12 cellular contexts compared by ENCODE assay signal in the genomic region with DNA sequence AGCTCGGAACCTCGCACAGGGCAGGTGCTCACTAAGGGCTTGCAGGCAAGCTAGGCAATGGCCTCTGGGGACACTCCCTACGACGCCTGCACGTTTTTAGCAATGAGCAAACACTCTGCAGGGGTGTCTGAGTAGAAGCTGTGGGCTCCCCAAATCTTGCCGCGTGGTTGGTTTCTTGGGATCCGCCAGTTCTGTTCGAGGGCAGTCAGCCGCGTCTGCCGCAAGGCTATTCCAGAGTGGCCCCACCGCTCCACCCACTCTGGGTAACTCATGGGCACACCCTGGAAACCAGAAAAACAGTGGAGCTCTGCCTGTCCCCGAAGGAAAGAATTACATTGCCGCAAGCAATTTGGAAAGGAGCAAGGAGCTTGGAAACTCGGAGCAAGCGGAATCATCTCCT.
DNase-seq lines count a peak whose midpoint lies in the region; ATAC-seq and TF ChIP-seq lines count a peak whose summit lies in the region.
"Had no signal": no experiment of that assay in that cellular context is flagged by ENCODE, and none has a peak within 500 bp of the region (broad histone marks: within the 10 kb centered on the region; RNA-seq: fewer than 3 reads in every experiment).

No MANE protein-coding gene starts in this region.

- ATAC-seq in GM18502 (IDR thresholded peaks at IDR 0.05; ENCODE audit: poor library complexity, unreplicated experiment) (no peak), GM19328 (IDR thresholded peaks at IDR 0.05; ENCODE audit: unreplicated experiment) (no peak)

- no peaks in the 10 kb centered on the region for H3K27me3 ChIP-seq in esophagus (ENCODE audit: control insufficient read depth in 1 of 2, insufficient read depth in 2 of 2, low read length in 2 of 2)
- H3K27me3 ChIP-seq in layer of hippocampus (ENCODE audit: control insufficient read depth, insufficient read depth, low read length), result no peaks in the 10 kb centered on the region
- H3K27me3 ChIP-seq in smooth muscle cell (ENCODE audit: low read depth), result no peaks in the 10 kb centered on the region

- H3K9me3 ChIP-seq in esophagus (ENCODE audit: control insufficient read depth in 2 of 2, insufficient read depth in 1 of 2, low read depth in 1 of 2, low read length in 1 of 2) (no peaks in the 10 kb centered on the region), smooth muscle cell (replicated peaks; ENCODE audit: low read depth) (no peaks in the 10 kb centered on the region)

- H3K4me1 ChIP-seq in esophagus (ENCODE audit: control insufficient read depth in 2 of 2, insufficient read depth in 2 of 2, low read length in 1 of 2) (peaks cover 4 to 14% of the 10 kb centered on the region in 2 donors), smooth muscle cell (ENCODE audit: low read depth) (peaks cover 4% of the 10 kb centered on the region)

- no peaks in the 10 kb centered on the region for H3K79me2 ChIP-seq in smooth muscle cell (ENCODE audit: low read depth)

- 52 to 69% methylated on average over 17 of the region's 17 CpGs for WGBS in esophagus, 2 donors
- 90% methylated on average over 17 of the region's 17 CpGs for WGBS in smooth muscle cell (ENCODE audit: low lambda C conversion rate)

- no peak overlapping the region for H3K4me3 ChIP-seq in esophagus (ENCODE audit: low read depth in 1 of 2, low read length in 2 of 2)
- H3K4me3 ChIP-seq in smooth muscle cell, result no peak overlapping the region

- no peak overlapping the region for H2AFZ ChIP-seq in smooth muscle cell (ENCODE audit: low read depth)

- peak overlapping the region; percentile 47 to 70 for H3K27ac ChIP-seq in esophagus (ENCODE audit: low read depth in 2 of 2, low read length in 1 of 2)
- peak overlapping the region; percentile 58 for H3K27ac ChIP-seq in layer of hippocampus (ENCODE audit: low read depth, low read length)
- no peak overlapping the region for H3K27ac ChIP-seq in smooth muscle cell (ENCODE audit: low read depth)
- H3K27ac ChIP-seq: C4-2B had no signal

- in situ Hi-C loops in Caki2 (cut with HindIII; ENCODE audit: low pct_unique_long_range_greater_than_20kb, low sequenced_read_pairs), result no loop called here

- no peak overlapping the region for H3K9ac ChIP-seq in smooth muscle cell (ENCODE audit: low read depth)

- peaks cover 34% of the 10 kb centered on the region for H3F3A ChIP-seq in smooth muscle cell (ENCODE audit: low read depth)

- H3K36me3 ChIP-seq in esophagus (ENCODE audit: control insufficient read depth in 2 of 2, insufficient read depth in 2 of 2, low read length in 1 of 2), result no peaks in the 10 kb centered on the region
- H3K36me3 ChIP-seq in smooth muscle cell (ENCODE audit: low read depth), result no peaks in the 10 kb centered on the region

- no peaks in the 10 kb centered on the region for H4K20me1 ChIP-seq in smooth muscle cell (ENCODE audit: low read depth)

- TF ChIP-seq CTCF in smooth muscle cell (IDR thresholded peaks at IDR 0.05; ENCODE audit: borderline replicate concordance, insufficient read depth, poor library complexity, severe bottlenecking), result no peak

- peak overlapping the region; percentile 77 for H3K4me2 ChIP-seq in smooth muscle cell

- DNase-seq in Caki2 (ENCODE audit: low read depth) (peak; percentile 78), smooth muscle cell (lab: John Stamatoyannopoulos, UW; ENCODE audit: unreplicated experiment) (no peak), HuH-7.5 (ENCODE audit: low spot score) (no peak), SHP77 (lab: John Stamatoyannopoulos, UW) (no peak)
- DNase-seq: amniotic stem cell, small intestine, T-helper 9 cell had no signal
